ENCODE assay signal across 8 cellular contexts in genomic region chr1:161177112-161177935, GRCh38. TPM values are rescaled to one million over a fixed set of nuclear protein-coding genes. Genes with fewer than 3 reads are reported as not detected.
DNase-seq lines count a peak whose midpoint lies in the region; ATAC-seq and TF ChIP-seq lines count a peak whose summit lies in the region.

Gene B4GALT3 (minus strand): TSS chr1:161177507. CDS start chr1:161176060, 1,447 bp downstream.

- TF ChIP-seq CTCF in A673 (conservative IDR thresholded peaks at IDR 0.05; ENCODE audit: low read depth, low read length) = no peak
- peak; percentile 79 for TF ChIP-seq CTCF in WERI-Rb-1 (IDR thresholded peaks at IDR 0.05; ENCODE audit: low read depth, low read length)
- TF ChIP-seq CTCF in MCF 10A (IDR thresholded peaks at IDR 0.05; ENCODE audit: unreplicated experiment) = no peak

- peak within 1 kb of the TSS; percentile 92 for H3K27ac Mint-ChIP-seq in MCF 10A (ENCODE audit: low read depth, unreplicated experiment)

- H3K9me3 Mint-ChIP-seq in MCF 10A (ENCODE audit: unreplicated experiment) = no peaks in the 10 kb centered on the region

- peak within 1 kb of the TSS; percentile 96 for H3K9ac ChIP-seq in skeletal muscle satellite cell (ENCODE audit: low read depth, low read length)

- H3K27me3 Mint-ChIP-seq in MCF 10A (ENCODE audit: insufficient read depth, unreplicated experiment) = no peaks in the 10 kb centered on the region

- POLR2A ChIA-PET in A673 (lab: Charles Lee; ENCODE audit: low non-redundant PET) (interaction anchor here (1.5 kb wide), 1 partner anchor 25 kb away, joined by 5 read pairs; the partner anchor contains the start of gene NDUFS2), MCF 10A (lab: Yijun Ruan, JAX) (interaction anchor here (0.5 to 3.3 kb wide), 21 partner anchors 10 to 214 kb away, joined by 3 to 101 read pairs (median 6); partner anchors contain the start of genes DEDD, F11R, NDUFS2 and NIT1)

- H3K36me3 ChIP-seq in A673 (ENCODE audit: insufficient read depth, low read length, poor library complexity, severe bottlenecking) (peaks cover 28% of the 10 kb centered on the region), WERI-Rb-1 (peaks cover 36% of the 10 kb centered on the region), skeletal muscle satellite cell (ENCODE audit: insufficient read depth, low read length) (peaks cover 17% of the 10 kb centered on the region)

- H3K4me3 Mint-ChIP-seq in MCF 10A (ENCODE audit: unreplicated experiment) = peak within 1 kb of the TSS; percentile 86

- DNase-seq in A673 (ENCODE audit: low spot score) (peak; percentile 89), NCI-H2196 treated with DMSO at 0.1 percent for 48 hours (lab: John Stamatoyannopoulos, UW; ENCODE audit: unreplicated experiment) (peak; percentile 71), WERI-Rb-1 (peak; percentile 98), MCF 10A (ENCODE audit: unreplicated experiment) (peak; percentile 87)

- H3K4me3 ChIP-seq in A673 (ENCODE audit: low read depth, low read length, poor library complexity, severe bottlenecking) (peak within 1 kb of the TSS; percentile 78), WERI-Rb-1 (ENCODE audit: low read depth, low read length) (peak within 1 kb of the TSS; percentile 65), iPS-18c (ENCODE audit: insufficient read depth, low read depth, low read length) (peak within 1 kb of the TSS; percentile 90), skeletal muscle satellite cell (ENCODE audit: low read length) (peak within 1 kb of the TSS; percentile 99)

- CTCF ChIA-PET in A673 (lab: Charles Lee) = no interaction called here
- CTCF ChIA-PET in MCF 10A (lab: Yijun Ruan, JAX) = interaction anchor here (0.6 to 3.5 kb wide), 11 partner anchors 11 to 1595 kb away, joined by 3 to 33 read pairs (median 3); partner anchors contain the start of genes ADAMTS4, PPOX and TOMM40L

- H3K9me3 ChIP-seq in A673 (ENCODE audit: low read depth, low read length, poor library complexity, severe bottlenecking) (no peaks in the 10 kb centered on the region), WERI-Rb-1 (ENCODE audit: severe bottlenecking) (no peaks in the 10 kb centered on the region), iPS-18c (ENCODE audit: control insufficient read depth, insufficient read depth, low read length) (no peaks in the 10 kb centered on the region), skeletal muscle satellite cell (replicated peaks; ENCODE audit: low read length) (no peaks in the 10 kb centered on the region)

- H3K27me3 ChIP-seq in A673 (replicated peaks; ENCODE audit: insufficient read depth, low read depth, low read length, poor library complexity) (no peaks in the 10 kb centered on the region), WERI-Rb-1 (ENCODE audit: insufficient read depth, low read depth, severe bottlenecking) (no peaks in the 10 kb centered on the region), skeletal muscle satellite cell (ENCODE audit: control insufficient read depth, insufficient read depth, low read length) (no peaks in the 10 kb centered on the region)

- H3K4me2 ChIP-seq in skeletal muscle satellite cell (ENCODE audit: low read length) = peak within 1 kb of the TSS; percentile 95

- peaks cover 15% of the 10 kb centered on the region for H3K4me1 ChIP-seq in A673 (ENCODE audit: insufficient read depth, low read length, poor library complexity, severe bottlenecking)
- H3K4me1 ChIP-seq in skeletal muscle satellite cell (ENCODE audit: control insufficient read depth, insufficient read depth, low read length) = peaks cover 35% of the 10 kb centered on the region

- ATAC-seq in GM18868 (IDR thresholded peaks at IDR 0.05; ENCODE audit: unreplicated experiment) (peak; percentile 89), HG03097 (IDR thresholded peaks at IDR 0.05; ENCODE audit: low FRiP score, unreplicated experiment) (peak; percentile 76)

- peak within 1 kb of the TSS; percentile 87 for H3K27ac ChIP-seq in A673 (ENCODE audit: low read depth, low read length, poor library complexity, severe bottlenecking)
- peak within 1 kb of the TSS; percentile 82 for H3K27ac ChIP-seq in WERI-Rb-1

- H3K36me3 Mint-ChIP-seq in MCF 10A (ENCODE audit: insufficient read depth, unreplicated experiment) = peaks cover 31% of the 10 kb centered on the region

- BruUV-seq in A673 (replicated peaks; lab: Mats Ljungman, UMichigan) (TSS peak; percentile 93), MCF 10A (replicated peaks; lab: Mats Ljungman, UMichigan) (TSS peak; percentile 97)

- H3K4me1 Mint-ChIP-seq in MCF 10A (ENCODE audit: insufficient read depth, unreplicated experiment) = peaks cover 37% of the 10 kb centered on the region

- intact Hi-C loops in A673 (cut with micrococcal nuclease; ENCODE audit: unreplicated experiment) = no loop called here
- intact Hi-C loops in MCF 10A (cut with micrococcal nuclease) = loop anchor here (1.0 kb wide), 1 partner anchor 11 kb away; the partner anchor contains the start of gene PPOX

RNA-seq across cellular contexts. Expression of gene B4GALT3, which starts in this region (rescaled TPM):
- total RNA-seq in A673 (2021) (47.9 and 55.1 TPM in 2 replicates), MCF 10A (2022) (50.0 and 51.7 TPM in 2 replicates)
- total RNA-seq in skeletal muscle satellite cell (2012; rRNA removed) = 15.3 and 23.1 TPM in 2 replicates

Comparison
In these comparisons a context has a peak if more than half of its experiments do, and no peak if none do; other contexts are left out.
1. Peak in every context shown above with its lines: DNase-seq, ATAC-seq, H3K4me3 ChIP-seq and H3K27ac ChIP-seq.